ENCODE assay signal across 15 cellular contexts in the genomic region with DNA sequence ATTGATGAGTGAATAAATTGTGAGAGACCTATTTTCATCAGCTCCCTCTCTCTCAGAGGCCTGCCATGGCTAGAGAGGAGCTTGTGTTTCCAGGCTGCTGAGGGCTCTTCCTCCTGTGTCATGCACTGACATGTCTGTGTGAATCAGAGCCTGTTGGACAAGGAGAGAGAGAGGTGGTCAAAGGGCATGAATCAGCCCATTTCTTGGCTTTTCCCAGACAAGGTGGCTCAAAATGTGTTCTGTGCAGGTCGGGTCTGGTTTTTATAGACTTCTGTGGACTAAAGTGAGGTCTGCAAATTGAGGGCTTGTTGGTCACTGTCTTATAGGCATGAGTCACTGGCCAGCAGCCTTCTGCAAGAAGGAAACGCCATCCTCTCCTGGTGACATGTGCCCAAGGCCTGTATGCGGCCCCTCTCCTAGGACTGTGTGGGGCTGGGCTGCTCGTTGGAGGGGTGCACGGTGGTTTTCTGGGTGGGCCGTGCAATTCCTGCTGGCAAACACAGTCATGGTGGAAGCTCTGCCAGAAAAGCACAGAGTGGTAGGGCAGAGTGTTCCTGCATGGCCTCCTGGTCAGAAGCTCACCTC.
A peak's percentile ranks its signal among the peaks of the same experiment; 100 is the strongest.
DNase-seq lines count a peak whose midpoint lies in the region; ATAC-seq and TF ChIP-seq lines count a peak whose summit lies in the region.
"Had no signal": no experiment of that assay in that cellular context is flagged by ENCODE, and none has a peak within 500 bp of the region (broad histone marks: within the 10 kb centered on the region; RNA-seq: fewer than 3 reads in every experiment).

No MANE protein-coding gene starts in this region.

- no peak for TF ChIP-seq CTCF in fibroblast of villous mesenchyme (IDR thresholded peaks at IDR 0.05; ENCODE audit: insufficient read depth, low read depth, low read length)

- ATAC-seq in GM19324 (IDR thresholded peaks at IDR 0.05; ENCODE audit: low FRiP score, unreplicated experiment): no peak
- ATAC-seq: activated CD8-positive, alpha-beta T cell treated with anti-CD3 and anti-CD28 coated beads for 36 hours had no signal

- DNase-seq in HK-2 (ENCODE audit: unreplicated experiment) (peak; percentile 41), amniotic stem cell (lab: John Stamatoyannopoulos, UW) (peak; percentile 25), fibroblast of villous mesenchyme (ENCODE audit: low read depth) (peak; percentile 27), NCI-H774 (lab: John Stamatoyannopoulos, UW) (no peak), NCI-H1048 (lab: John Stamatoyannopoulos, UW) (no peak)
- no peak for DNase-seq in stimulated activated CD4-positive, alpha-beta T cell treated with anti-CD3 and anti-CD28 coated beads, Interleukin-15, amount 100 ng/mL, for 24 hours
- DNase-seq: activated CD8-positive, alpha-beta T cell treated with anti-CD3 and anti-CD28 coated beads for 36 hours; activated gamma-delta T cell; COR-L47; midbrain; NCI-H1105 treated with DMSO at 0.1 percent for 48 hours; NCI-H446 treated with DMSO at 0.1 percent for 48 hours; nucleus accumbens; small intestine had no signal

- no peak overlapping the region for H3K4me3 ChIP-seq in fibroblast of villous mesenchyme (ENCODE audit: low read depth, low read length)

Comparison
In these comparisons a context has a peak if more than half of its experiments do, and no peak if none do; other contexts are left out.
1. DNase-seq: peak in HK-2 (single experiment), amniotic stem cell (single experiment) and fibroblast of villous mesenchyme (single experiment); none in NCI-H774 (single experiment), stimulated activated CD4-positive, alpha-beta T cell treated with anti-CD3 and anti-CD28 coated beads, Interleukin-15, amount 100 ng/mL, for 24 hours (single experiment) and NCI-H1048 (single experiment).